1 cellular context compared by ENCODE assay signal in the genomic region with DNA sequence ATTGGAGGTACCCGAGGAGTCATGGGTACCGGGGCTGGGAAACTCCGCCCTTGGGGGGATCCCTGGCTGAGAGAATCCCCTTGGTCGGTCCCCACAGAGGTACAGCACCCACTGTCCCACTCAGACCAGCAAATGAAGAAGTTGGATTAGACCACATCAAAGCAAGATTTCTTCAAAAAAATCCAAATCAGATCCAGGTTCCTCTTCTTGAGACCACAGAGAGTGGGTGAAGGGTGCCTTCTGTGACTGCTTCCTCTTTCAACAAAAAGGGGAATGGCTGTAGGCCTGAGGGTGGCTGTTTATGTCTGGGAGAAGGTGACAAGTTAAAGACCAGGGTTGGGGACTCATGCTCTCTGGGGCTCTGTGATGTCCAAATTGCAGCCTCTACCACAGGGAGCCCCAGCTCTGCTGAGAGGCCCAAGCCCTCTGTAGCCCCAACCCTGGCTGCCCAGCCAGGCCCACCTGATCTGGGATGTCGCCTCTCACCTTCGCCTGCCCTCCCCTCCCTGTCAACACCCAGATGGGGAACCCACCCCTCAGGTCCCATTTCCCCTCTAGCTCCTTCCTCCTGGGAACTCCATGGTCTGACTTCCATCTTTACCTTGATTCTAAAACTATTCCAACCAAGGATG.
TF ChIP-seq lines count a peak whose summit lies in the region.

No MANE protein-coding gene starts in this region.

TF ChIP-seq in GM12878, 131 proteins besides CTCF, POLR2A, EP300 and RAD21 (continued from another document and continues in another):
- TF ChIP-seq, protein P1, sequence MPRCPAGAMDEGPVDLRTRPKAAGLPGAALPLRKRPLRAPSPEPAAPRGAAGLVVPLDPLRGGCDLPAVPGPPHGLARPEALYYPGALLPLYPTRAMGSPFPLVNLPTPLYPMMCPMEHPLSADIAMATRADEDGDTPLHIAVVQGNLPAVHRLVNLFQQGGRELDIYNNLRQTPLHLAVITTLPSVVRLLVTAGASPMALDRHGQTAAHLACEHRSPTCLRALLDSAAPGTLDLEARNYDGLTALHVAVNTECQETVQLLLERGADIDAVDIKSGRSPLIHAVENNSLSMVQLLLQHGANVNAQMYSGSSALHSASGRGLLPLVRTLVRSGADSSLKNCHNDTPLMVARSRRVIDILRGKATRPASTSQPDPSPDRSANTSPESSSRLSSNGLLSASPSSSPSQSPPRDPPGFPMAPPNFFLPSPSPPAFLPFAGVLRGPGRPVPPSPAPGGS (IDR thresholded peaks at IDR 0.05; ENCODE audit: borderline replicate concordance, insufficient read depth, low read depth, low read length, poor library complexity, severe bottlenecking): peak; percentile 89
- TF ChIP-seq CREB1 (IDR thresholded peaks at IDR 0.05; ENCODE audit: low read depth) (peak; percentile 65), RUNX3 (IDR thresholded peaks at IDR 0.05; ENCODE audit: low read length) (peak; percentile 100), ATF7 (IDR thresholded peaks at IDR 0.05; ENCODE audit: low read depth) (peak; percentile 76), TAF1 (IDR thresholded peaks at IDR 0.05; ENCODE audit: borderline replicate concordance, low read depth, low read length) (0 out of 2 replicates have a peak, but pooled peaks have one; percentile 28), RELA (IDR thresholded peaks at IDR 0.05; ENCODE audit: borderline replicate concordance, partially characterized antibody) (peak; percentile 46), SMAD5 (IDR thresholded peaks at IDR 0.05; ENCODE audit: low read depth) (no peak), GABPA (IDR thresholded peaks at IDR 0.05; ENCODE audit: low read depth) (no peak), SP1 (IDR thresholded peaks at IDR 0.05; ENCODE audit: low read depth, low read length) (peak; percentile 67), EZH2 (IDR thresholded peaks at IDR 0.05; ENCODE audit: borderline replicate concordance, control insufficient read depth, low read depth, low read length) (no peak), YBX1 (IDR thresholded peaks at IDR 0.05) (no peak), SIN3A (IDR thresholded peaks at IDR 0.05; ENCODE audit: low read depth, low read length) (no peak), NFXL1 (IDR thresholded peaks at IDR 0.05; ENCODE audit: borderline replicate concordance) (no peak), PAX8 (IDR thresholded peaks at IDR 0.05) (no peak), BACH1 (IDR thresholded peaks at IDR 0.05; ENCODE audit: borderline replicate concordance) (peak; percentile 93), NR2C2 (IDR thresholded peaks at IDR 0.05; ENCODE audit: borderline replicate concordance, control insufficient read depth, insufficient read length, low read depth) (no peak), ELK1 (IDR thresholded peaks at IDR 0.05; ENCODE audit: low read depth, low read length) (no peak), ZNF24 (IDR thresholded peaks at IDR 0.05) (no peak; the same call in 1 of the 2 replicates), POLR2AphosphoS2 (IDR thresholded peaks at IDR 0.05; ENCODE audit: low read depth, low read length) (no peak), CEBPB (IDR thresholded peaks at IDR 0.05; ENCODE audit: borderline replicate concordance in 1 of 2, low read depth in 2 of 2, low read length in 2 of 2) (no peak), RFX5 (IDR thresholded peaks at IDR 0.05; ENCODE audit: low read depth, low read length) (no peak), PBX3 (IDR thresholded peaks at IDR 0.05; ENCODE audit: insufficient replicate concordance, low read depth, low read length) (no peak), STAT3 (IDR thresholded peaks at IDR 0.05; ENCODE audit: low read depth, low read length) (0 out of 2 replicates have a peak, but pooled peaks have one; percentile 57), MLLT1 (IDR thresholded peaks at IDR 0.05) (peak; percentile 98), PKNOX1 (IDR thresholded peaks at IDR 0.05) (no peak), YY1 (IDR thresholded peaks at IDR 0.05; ENCODE audit: low read depth, low read length) (0 out of 2 replicates have a peak, but pooled peaks have one; percentile 32), SKIL (IDR thresholded peaks at IDR 0.05; ENCODE audit: low read depth, poor library complexity, severe bottlenecking) (peak; percentile 99), EGR1 (IDR thresholded peaks at IDR 0.05; ENCODE audit: borderline replicate concordance in 1 of 2, low read depth in 2 of 2, low read length in 2 of 2) (peak in 1 of 2 experiments; percentile 37; a peak in 1 of 3 replicates), MTA2 (IDR thresholded peaks at IDR 0.05; ENCODE audit: low read depth) (peak; percentile 96), CBX3 (IDR thresholded peaks at IDR 0.05; ENCODE audit: borderline replicate concordance, low read depth) (no peak), ATF2 (IDR thresholded peaks at IDR 0.05; ENCODE audit: low read length) (peak; percentile 93), NFIC (IDR thresholded peaks at IDR 0.05; ENCODE audit: low read depth, low read length) (peak; percentile 99), NFYA (IDR thresholded peaks at IDR 0.05; ENCODE audit: borderline replicate concordance, low read depth, low read length) (no peak), ZNF384 (IDR thresholded peaks at IDR 0.05; ENCODE audit: borderline replicate concordance, low read depth, low read length) (peak; percentile 84), NBN (IDR thresholded peaks at IDR 0.05) (peak; percentile 95), JUNB (IDR thresholded peaks at IDR 0.05) (peak; percentile 74), SUPT20H (IDR thresholded peaks at IDR 0.05; ENCODE audit: borderline replicate concordance, control insufficient read depth, low read depth, low read length) (no peak), BCL11A (IDR thresholded peaks at IDR 0.05; ENCODE audit: low read depth, low read length) (peak; percentile 98), HDAC2 (IDR thresholded peaks at IDR 0.05) (no peak), BMI1 (IDR thresholded peaks at IDR 0.05; ENCODE audit: borderline replicate concordance) (peak; percentile 81), CUX1 (IDR thresholded peaks at IDR 0.05; ENCODE audit: insufficient replicate concordance, low read depth, low read length) (no peak), SIX5 (IDR thresholded peaks at IDR 0.05; ENCODE audit: low read depth, low read length, severe bottlenecking) (no peak), ZNF622 (IDR thresholded peaks at IDR 0.05) (no peak), FOS (IDR thresholded peaks at IDR 0.05; ENCODE audit: borderline replicate concordance, extremely low read depth, insufficient read length) (no peak)
- TF ChIP-seq, protein P2, sequence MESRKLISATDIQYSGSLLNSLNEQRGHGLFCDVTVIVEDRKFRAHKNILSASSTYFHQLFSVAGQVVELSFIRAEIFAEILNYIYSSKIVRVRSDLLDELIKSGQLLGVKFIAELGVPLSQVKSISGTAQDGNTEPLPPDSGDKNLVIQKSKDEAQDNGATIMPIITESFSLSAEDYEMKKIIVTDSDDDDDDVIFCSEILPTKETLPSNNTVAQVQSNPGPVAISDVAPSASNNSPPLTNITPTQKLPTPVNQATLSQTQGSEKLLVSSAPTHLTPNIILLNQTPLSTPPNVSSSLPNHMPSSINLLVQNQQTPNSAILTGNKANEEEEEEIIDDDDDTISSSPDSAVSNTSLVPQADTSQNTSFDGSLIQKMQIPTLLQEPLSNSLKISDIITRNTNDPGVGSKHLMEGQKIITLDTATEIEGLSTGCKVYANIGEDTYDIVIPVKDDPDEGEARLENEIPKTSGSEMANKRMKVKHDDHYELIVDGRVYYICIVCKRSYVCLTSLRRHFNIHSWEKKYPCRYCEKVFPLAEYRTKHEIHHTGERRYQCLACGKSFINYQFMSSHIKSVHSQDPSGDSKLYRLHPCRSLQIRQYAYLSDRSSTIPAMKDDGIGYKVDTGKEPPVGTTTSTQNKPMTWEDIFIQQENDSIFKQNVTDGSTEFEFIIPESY (IDR thresholded peaks at IDR 0.05): no peak
